Comparison of ENCODE assay signal across 37 cellular contexts in the genomic region with DNA sequence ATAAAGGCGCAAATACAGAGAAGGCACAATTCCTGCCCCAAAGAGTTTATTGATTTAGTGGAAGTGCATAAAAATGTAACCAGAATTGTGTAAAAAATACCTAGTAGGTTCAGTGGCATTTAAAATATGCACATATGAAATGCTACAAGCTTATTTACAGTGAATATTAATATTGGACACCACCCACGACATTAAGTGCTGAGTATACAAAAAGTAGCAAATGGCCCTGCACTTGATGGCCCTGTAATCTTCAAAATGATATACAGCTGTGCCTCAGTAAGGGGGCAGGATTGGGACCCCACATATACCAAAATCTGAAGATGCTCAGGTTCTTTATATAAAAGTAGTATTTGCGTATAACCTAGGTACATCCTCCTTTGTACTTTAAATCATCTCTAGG. TPM values are rescaled to one million over a fixed set of nuclear protein-coding genes. Genes with fewer than 3 reads are reported as not detected.
"Had no signal": no experiment of that assay in that cellular context is flagged by ENCODE, and none has a peak within 500 bp of the region (broad histone marks: within the 10 kb centered on the region; RNA-seq: fewer than 3 reads in every experiment).

No MANE protein-coding gene starts in this region.

- H3K36me3 ChIP-seq: adrenal gland, brain microvascular endothelial cell, breast epithelium had no signal

- DNase-seq: activated B cell treated with CpG ODN at 0.5 μM for 24 hours; activated CD4-positive, alpha-beta memory T cell treated with anti-CD3 and anti-CD28 coated beads for 36 hours; activated CD4-positive, alpha-beta T cell treated with anti-CD3 and anti-CD28 coated beads for 4 hours; activated CD4-positive, alpha-beta T cell treated with anti-CD3 and anti-CD28 coated beads, Interleukin-2, amount 10 ng/mL, durations not matched to agents 24 days and 14 days; activated CD4-positive, alpha-beta T cell treated with anti-CD3 and anti-CD28 coated beads, Interleukin-2, amount 50 U/mL, for 1 hour; activated CD4-positive, alpha-beta T cell treated with anti-CD3 and anti-CD28 coated beads, Interleukin-2, amount 50 U/mL, for 4 hours; activated CD4-positive, CD25-positive, alpha-beta regulatory T cell treated with anti-CD3 and anti-CD28 coated beads, Interleukin-2, amount 50 U/mL, for 72 hours; activated CD8-positive, alpha-beta memory T cell treated with anti-CD3 and anti-CD28 coated beads, Interleukin-2, amount 50 U/mL, for 4 hours; activated CD8-positive, alpha-beta T cell treated with anti-CD3 and anti-CD28 coated beads for 36 hours; activated effector memory CD4-positive, alpha-beta T cell treated with anti-CD3 and anti-CD28 coated beads, Interleukin-2, amount 50 U/mL, for 16 hours; activated gamma-delta T cell treated with Interleukin-2 at 50 U/mL for 16 hours; activated naive CD4-positive, alpha-beta T cell; activated naive CD4-positive, alpha-beta T cell treated with anti-CD3 and anti-CD28 coated beads for 36 hours; activated naive CD4-positive, alpha-beta T cell treated with anti-CD3 and anti-CD28 coated beads, Interleukin-2, amount 50 U/mL, for 16 hours; activated naive CD8-positive, alpha-beta T cell treated with anti-CD3 and anti-CD28 coated beads for 36 hours; activated T-cell treated with anti-CD3 and anti-CD28 coated beads for 4 hours; activated T-cell treated with anti-CD3 and anti-CD28 coated beads, Interleukin-2, amount 50 U/mL, for 1 hour; activated T-cell treated with anti-CD3 and anti-CD28 coated beads, Interleukin-2, amount 50 U/mL, for 4 hours; activated T-cell treated with anti-CD3 and anti-CD28 coated beads, Interleukin-2, amount 50 U/mL, for 72 hours; adrenal gland; amniotic stem cell; aorta; body of pancreas; brain microvascular endothelial cell; central memory CD4-positive, alpha-beta T cell; T-helper 2 cell; T-helper 9 cell had no signal

- H3K27ac ChIP-seq: adrenal gland, body of pancreas, brain microvascular endothelial cell, breast epithelium, VCaP had no signal

- H3K27me3 ChIP-seq: adrenal gland, body of pancreas, brain microvascular endothelial cell, breast epithelium had no signal

- ATAC-seq: activated CD8-positive, alpha-beta T cell treated with anti-CD3 and anti-CD28 coated beads for 36 hours; activated naive CD4-positive, alpha-beta T cell treated with anti-CD3 and anti-CD28 coated beads, Interleukin-2, amount 50 U/mL, for 72 hours; activated T-cell treated with anti-CD3 and anti-CD28 coated beads, Interleukin-2, amount 50 U/mL, for 4 hours; activated T-cell treated with anti-CD3 and anti-CD28 coated beads, Interleukin-2, amount 50 U/mL, for 72 hours; activated T-helper 17 cell treated with anti-CD3 and anti-CD28 coated beads, Interleukin-2, amount 50 U/mL, for 72 hours; body of pancreas had no signal

- H3K9me3 ChIP-seq: adrenal gland, body of pancreas, breast epithelium had no signal

- H3K4me1 ChIP-seq: adrenal gland had no signal

- H3K4me3 ChIP-seq: adrenal gland, body of pancreas, breast epithelium had no signal

- FAIRE-seq: astrocyte, colon, TTC549 had no signal

RNA-seq across cellular contexts. Expression of gene TMEM212, which starts 37.3 kb away (rescaled TPM):
- total RNA-seq: activated B cell treated with CpG ODN at 0.5 μM for 24 hours; activated CD4-positive, alpha-beta memory T cell treated with anti-CD3 and anti-CD28 coated beads for 36 hours; activated CD4-positive, alpha-beta T cell treated with anti-CD3 and anti-CD28 coated beads, Interleukin-2, amount 10 ng/mL, durations not matched to agents 24 days and 14 days; activated CD8-positive, alpha-beta memory T cell treated with anti-CD3 and anti-CD28 coated beads for 36 hours; activated CD8-positive, alpha-beta T cell treated with anti-CD3 and anti-CD28 coated beads for 36 hours; activated naive CD4-positive, alpha-beta T cell treated with anti-CD3 and anti-CD28 coated beads for 36 hours; activated naive CD4-positive, alpha-beta T cell treated with anti-CD3 and anti-CD28 coated beads, Interleukin-2, amount 50 U/mL, for 72 hours; activated naive CD8-positive, alpha-beta T cell treated with anti-CD3 and anti-CD28 coated beads for 36 hours; activated T-cell treated with anti-CD3 and anti-CD28 coated beads, Interleukin-2, amount 50 U/mL, for 4 hours; activated T-cell treated with anti-CD3 and anti-CD28 coated beads, Interleukin-2, amount 50 U/mL, for 72 hours; activated T-helper 1 cell treated with anti-CD3 and anti-CD28 coated beads, Interleukin-12 subunit alpha, Interleukin-12 subunit beta, Interleukin-2, Interleukin-4 antibody, amounts not matched to agents 30 ng/mL and 10 ng/mL and 1 ng/mL, durations not matched to agents 14 hours and 24 hours and 36 hours; activated T-helper 17 cell treated with anti-CD3 and anti-CD28 coated beads, Interleukin-2, amount 50 U/mL, for 72 hours; adrenal gland; aorta; astrocyte; body of pancreas; cerebellum had no signal
- polyA plus RNA-seq: adrenal gland, aorta had no signal
